ENCODE assay signal across 22 cellular contexts in the genomic region with DNA sequence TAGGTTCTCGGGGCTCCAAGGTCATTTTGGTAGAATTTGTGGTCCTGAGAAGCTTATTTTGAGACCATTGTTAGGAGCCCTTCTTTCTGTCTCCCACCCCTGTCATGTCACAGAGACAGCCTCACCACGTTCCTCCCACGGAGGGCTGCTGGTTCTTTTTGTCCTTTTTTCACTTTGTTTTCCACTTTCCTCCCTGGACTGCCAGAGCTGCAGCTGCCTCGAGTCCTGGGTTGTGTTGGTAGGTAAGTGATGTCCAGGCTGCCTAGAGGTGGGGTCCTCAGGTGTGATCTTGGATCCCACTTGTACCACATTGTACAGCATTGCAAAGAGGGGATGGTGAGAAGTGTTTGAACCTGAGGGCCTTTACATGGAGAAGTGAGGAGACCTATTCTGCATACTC.
DNase-seq lines count a peak whose midpoint lies in the region; ATAC-seq and TF ChIP-seq lines count a peak whose summit lies in the region.
"Had no signal": no experiment of that assay in that cellular context is flagged by ENCODE, and none has a peak within 500 bp of the region (broad histone marks: within the 10 kb centered on the region; RNA-seq: fewer than 3 reads in every experiment).

No MANE protein-coding gene starts in this region.

- peak overlapping the region; percentile 71 for H3K27ac Mint-ChIP-seq in activated naive CD4-positive, alpha-beta T cell treated with anti-CD3 and anti-CD28 coated beads for 36 hours
- peak overlapping the region in 7 of 8 donors; percentile 7 to 80 (median 60) for H3K27ac Mint-ChIP-seq in CD8-positive, alpha-beta memory T cell
- H3K27ac Mint-ChIP-seq in activated naive CD8-positive, alpha-beta T cell = peak overlapping the region; percentile 93
- H3K27ac Mint-ChIP-seq in progenitor cell of endocrine pancreas = peak overlapping the region; percentile 8

- no peaks in the 10 kb centered on the region for H3K9me3 Mint-ChIP-seq in activated naive CD4-positive, alpha-beta T cell treated with anti-CD3 and anti-CD28 coated beads for 36 hours
- H3K9me3 Mint-ChIP-seq in CD8-positive, alpha-beta memory T cell = no peaks in the 10 kb centered on the region
- no peaks in the 10 kb centered on the region for H3K9me3 Mint-ChIP-seq in activated naive CD8-positive, alpha-beta T cell (ENCODE audit: low read depth)
- H3K9me3 Mint-ChIP-seq in progenitor cell of endocrine pancreas (ENCODE audit: low read depth) = no peaks in the 10 kb centered on the region
- H3K9me3 Mint-ChIP-seq: activated T-cell treated with anti-CD3 and anti-CD28 coated beads, Interleukin-2, amount 50 U/mL, for 4 hours; CD14-positive monocyte; H9 had no signal

- intact Hi-C loops in activated naive CD4-positive, alpha-beta T cell treated with anti-CD3 and anti-CD28 coated beads for 36 hours (cut with micrococcal nuclease) = no loop called here
- intact Hi-C loops in testis (cut with DNase I; ENCODE audit: low total_unique reads) = no loop called here
- intact Hi-C loops in left lung (cut with DNase I) = no loop called here

- H3K4me1 Mint-ChIP-seq in activated naive CD4-positive, alpha-beta T cell treated with anti-CD3 and anti-CD28 coated beads for 36 hours (ENCODE audit: low read depth) = peaks cover 88% of the 10 kb centered on the region
- H3K4me1 Mint-ChIP-seq in CD8-positive, alpha-beta memory T cell = peaks cover 74 to 96% (median 90%) of the 10 kb centered on the region in 3 donors
- peaks cover 89% of the 10 kb centered on the region for H3K4me1 Mint-ChIP-seq in activated naive CD8-positive, alpha-beta T cell (ENCODE audit: low read depth)
- peaks cover 54% of the 10 kb centered on the region for H3K4me1 Mint-ChIP-seq in progenitor cell of endocrine pancreas (ENCODE audit: low read depth)

- no peaks in the 10 kb centered on the region for H3K9me3 ChIP-seq in CD8-positive, alpha-beta memory T cell (ENCODE audit: low read length)
- H3K9me3 ChIP-seq in testis (no peaks in the 10 kb centered on the region), left lung (no peaks in the 10 kb centered on the region)
- H3K9me3 ChIP-seq: pancreas had no signal

- no peaks in the 10 kb centered on the region for H3K36me3 ChIP-seq in CD8-positive, alpha-beta memory T cell (ENCODE audit: insufficient read depth, low read length)
- no peaks in the 10 kb centered on the region for H3K36me3 ChIP-seq in testis (ENCODE audit: low read depth, missing control alignments)
- H3K36me3 ChIP-seq in left lung = peaks cover 0 to 11% of the 10 kb centered on the region in 2 donors
- H3K36me3 ChIP-seq: pancreas had no signal

- H3K4me1 ChIP-seq in CD8-positive, alpha-beta memory T cell (ENCODE audit: insufficient read depth, low read length) = peaks cover 83% of the 10 kb centered on the region
- H3K4me1 ChIP-seq in testis (peaks cover 29% of the 10 kb centered on the region), left lung (peaks cover 36 to 90% of the 10 kb centered on the region in 2 donors)

- CTCF ChIA-PET in activated naive CD4-positive, alpha-beta T cell treated with anti-CD3 and anti-CD28 coated beads for 36 hours (lab: Charles Lee) = interaction anchor here (1.1 to 1.2 kb wide), 2 partner anchors 8 to 10 kb away, joined by 3 to 4 read pairs; no protein-coding TSS in a partner anchor
- CTCF ChIA-PET in CD8-positive, alpha-beta memory T cell (lab: Charles Lee) = interaction anchor here (0.9 to 1.6 kb wide), 3 partner anchors 12 to 35 kb away, joined by 3 to 6 read pairs (median 3); no protein-coding TSS in a partner anchor

- no peaks in the 10 kb centered on the region for H3K27me3 Mint-ChIP-seq in activated naive CD4-positive, alpha-beta T cell treated with anti-CD3 and anti-CD28 coated beads for 36 hours (ENCODE audit: low read depth)
- H3K27me3 Mint-ChIP-seq in CD8-positive, alpha-beta memory T cell = no peaks in the 10 kb centered on the region
- no peaks in the 10 kb centered on the region for H3K27me3 Mint-ChIP-seq in activated naive CD8-positive, alpha-beta T cell
- no peaks in the 10 kb centered on the region for H3K27me3 Mint-ChIP-seq in progenitor cell of endocrine pancreas

- no peak for TF ChIP-seq POLR2A in testis (IDR thresholded peaks at IDR 0.05)

- WGBS in testis, 2 donors = 79 to 87% methylated on average over 4 of the region's 4 CpGs

- ATAC-seq in left lung = no peak
- ATAC-seq: activated T-cell treated with anti-CD3 and anti-CD28 coated beads, Interleukin-2, amount 50 U/mL, for 4 hours; pancreas; sciatic nerve had no signal

- H3K4me3 ChIP-seq in CD8-positive, alpha-beta memory T cell (ENCODE audit: low read length) = no peak overlapping the region
- H3K4me3 ChIP-seq in testis (no peak overlapping the region), left lung (no peak overlapping the region)
- H3K4me3 ChIP-seq: pancreas had no signal

- TF ChIP-seq CTCF in progenitor cell of endocrine pancreas (IDR thresholded peaks at IDR 0.05; ENCODE audit: unreplicated experiment) (no peak), testis (IDR thresholded peaks at IDR 0.05) (no peak), left lung (IDR thresholded peaks at IDR 0.05) (no peak)

- H3K4me3 Mint-ChIP-seq in activated naive CD4-positive, alpha-beta T cell treated with anti-CD3 and anti-CD28 coated beads for 36 hours = no peak overlapping the region
- H3K4me3 Mint-ChIP-seq in CD8-positive, alpha-beta memory T cell = peak overlapping the region in 3 of 7 donors; percentile 9 to 31 (median 15)
- peak overlapping the region; percentile 55 for H3K4me3 Mint-ChIP-seq in activated naive CD8-positive, alpha-beta T cell
- H3K4me3 Mint-ChIP-seq in progenitor cell of endocrine pancreas (ENCODE audit: low read depth) = no peak overlapping the region
- H3K4me3 Mint-ChIP-seq: activated T-cell treated with anti-CD3 and anti-CD28 coated beads, Interleukin-2, amount 50 U/mL, for 4 hours; CD14-positive monocyte; H9 had no signal

- DNase-seq in activated naive CD4-positive, alpha-beta T cell treated with anti-CD3 and anti-CD28 coated beads for 36 hours = no peak
- no peak for DNase-seq in activated naive CD4-positive, alpha-beta T cell treated with Interleukin-2 at 50 U/mL for 16 hours
- DNase-seq in CD8-positive, alpha-beta memory T cell = no peak
- no peak for DNase-seq in progenitor cell of endocrine pancreas (ENCODE audit: low spot score, unreplicated experiment)
- no peak for DNase-seq in testis
- no peak for DNase-seq in middle frontal gyrus (ENCODE audit: extremely low spot score, low spot score)
- DNase-seq in left lung = no peak
- DNase-seq: activated CD4-positive, alpha-beta T cell treated with anti-CD3 and anti-CD28 coated beads, Interleukin-2, amount 50 U/mL, for 4 hours; activated T-cell treated with anti-CD3 and anti-CD28 coated beads, Interleukin-2, amount 50 U/mL, for 4 hours; brain microvascular endothelial cell; DMS53; GF-D8; H9; kidney; NCI-H2081; NCI-H446; pancreas; Right ventricle myocardium superior; stimulated activated CD4-positive, alpha-beta T cell treated with anti-CD3 and anti-CD28 coated beads, Interleukin-15, amount 100 ng/mL, for 24 hours had no signal

- H3K36me3 Mint-ChIP-seq in activated naive CD4-positive, alpha-beta T cell treated with anti-CD3 and anti-CD28 coated beads for 36 hours (ENCODE audit: low read depth) = no peaks in the 10 kb centered on the region
- peaks cover 0 to 18% (median 4%) of the 10 kb centered on the region in 3 donors for H3K36me3 Mint-ChIP-seq in CD8-positive, alpha-beta memory T cell
- H3K36me3 Mint-ChIP-seq in activated naive CD8-positive, alpha-beta T cell = peaks cover 3% of the 10 kb centered on the region
- H3K36me3 Mint-ChIP-seq in progenitor cell of endocrine pancreas (ENCODE audit: insufficient read depth) = peaks cover 11% of the 10 kb centered on the region

- no peak overlapping the region for H3K27ac ChIP-seq in CD8-positive, alpha-beta memory T cell (ENCODE audit: low read depth, low read length)
- H3K27ac ChIP-seq in testis = no peak overlapping the region
- H3K27ac ChIP-seq in left lung = peak overlapping the region in 1 of 2 donors; percentile 42
- H3K27ac ChIP-seq: brain microvascular endothelial cell, pancreas had no signal

- no peaks in the 10 kb centered on the region for H3K27me3 ChIP-seq in CD8-positive, alpha-beta memory T cell (ENCODE audit: insufficient read depth, low read length, poor library complexity, severe bottlenecking)
- H3K27me3 ChIP-seq in testis = no peaks in the 10 kb centered on the region
- no peaks in the 10 kb centered on the region for H3K27me3 ChIP-seq in left lung
- H3K27me3 ChIP-seq: brain microvascular endothelial cell, pancreas had no signal

- POLR2A ChIA-PET in CD8-positive, alpha-beta memory T cell (lab: Charles Lee) = interaction anchor here (0.5 kb wide), 1 partner anchor 122 kb away, joined by 5 read pairs; no protein-coding TSS in a partner anchor

Comparison
In these comparisons a context has a peak if more than half of its experiments do, and no peak if none do; other contexts are left out.
1. H3K27ac Mint-ChIP-seq: peak in every context shown above with its lines; median percentile 93 in activated naive CD8-positive, alpha-beta T cell; 71 in activated naive CD4-positive, alpha-beta T cell treated with anti-CD3 and anti-CD28 coated beads for 36 hours; 60 in CD8-positive, alpha-beta memory T cell; 8 in progenitor cell of endocrine pancreas.